ENCODE assay signal across 19 cellular contexts in genomic region chr3:175885196-175885766, GRCh38.
"Had no signal": no experiment of that assay in that cellular context is flagged by ENCODE, and none has a peak within 500 bp of the region (broad histone marks: within the 10 kb centered on the region; RNA-seq: fewer than 3 reads in every experiment).

No MANE protein-coding gene starts in this region.

- H3K27ac ChIP-seq: hepatocyte, left lung, spleen had no signal

- H3K36me3 Mint-ChIP-seq: activated naive CD8-positive, alpha-beta T cell; type B pancreatic cell had no signal

- H3K4me1 ChIP-seq: left lung, spleen had no signal

- H3K27me3 Mint-ChIP-seq: activated CD4-positive, alpha-beta T cell treated with anti-CD3 and anti-CD28 coated beads, Interleukin-2, amount 10 ng/mL, durations not matched to agents 24 days and 14 days; activated naive CD8-positive, alpha-beta T cell; natural killer cell treated with Interleukin-12 subunit alpha and Interleukin-12 subunit beta and Interleukin-15 and Interleukin-18, amount 100 ng/mL, for 72 hours; stimulated activated naive CD8-positive, alpha-beta T cell treated with anti-CD3 and anti-CD28 coated beads, Interleukin-15, amount 100 ng/mL, for 72 hours; T-helper 17 cell; type B pancreatic cell had no signal

- H3K36me3 ChIP-seq: left lung, spleen had no signal

- DNase-seq: activated CD4-positive, alpha-beta T cell treated with anti-CD3 and anti-CD28 coated beads, Interleukin-2, amount 10 ng/mL, durations not matched to agents 24 days and 14 days; activated CD4-positive, CD25-positive, alpha-beta regulatory T cell; activated CD8-positive, alpha-beta T cell treated with anti-CD3 and anti-CD28 coated beads, Interleukin-2, amount 10 ng/mL, durations not matched to agents 7 days and 5 days; activated gamma-delta T cell treated with Interleukin-2 at 50 U/mL for 16 hours; amniotic stem cell; caudate nucleus; erythroblast; islet precursor cell; mammary epithelial cell; mucosa of descending colon; spleen; stimulated activated naive CD8-positive, alpha-beta T cell treated with anti-CD3 and anti-CD28 coated beads, Interleukin-15, amount 100 ng/mL, for 72 hours; T-helper 17 cell had no signal

- H3K27me3 ChIP-seq: hepatocyte, left lung, spleen had no signal

- H3K4me3 ChIP-seq: hepatocyte, left lung, mucosa of descending colon, spleen had no signal

- H3K4me1 Mint-ChIP-seq: activated CD4-positive, alpha-beta T cell treated with anti-CD3 and anti-CD28 coated beads, Interleukin-2, amount 10 ng/mL, durations not matched to agents 24 days and 14 days; stimulated activated naive CD8-positive, alpha-beta T cell treated with anti-CD3 and anti-CD28 coated beads, Interleukin-15, amount 100 ng/mL, for 72 hours; T-helper 17 cell had no signal

- H3K9me3 ChIP-seq: mucosa of descending colon had no signal

- H3K27ac Mint-ChIP-seq: activated CD4-positive, alpha-beta T cell treated with anti-CD3 and anti-CD28 coated beads, Interleukin-2, amount 10 ng/mL, durations not matched to agents 24 days and 14 days; activated CD8-positive, alpha-beta T cell treated with anti-CD3 and anti-CD28 coated beads, Interleukin-2, amount 10 ng/mL, durations not matched to agents 7 days and 5 days; activated naive CD8-positive, alpha-beta T cell; natural killer cell treated with Interleukin-12 subunit alpha and Interleukin-12 subunit beta and Interleukin-15 and Interleukin-18, amount 100 ng/mL, for 72 hours; stimulated activated naive CD8-positive, alpha-beta T cell treated with anti-CD3 and anti-CD28 coated beads, Interleukin-15, amount 100 ng/mL, for 72 hours; T-helper 17 cell; type B pancreatic cell had no signal

- ATAC-seq: activated CD8-positive, alpha-beta T cell treated with anti-CD3 and anti-CD28 coated beads, Interleukin-2, amount 10 ng/mL, durations not matched to agents 7 days and 5 days; left lung; mucosa of descending colon; natural killer cell treated with Interleukin-12 subunit alpha and Interleukin-12 subunit beta and Interleukin-15 and Interleukin-18, amount 100 ng/mL, for 72 hours; sciatic nerve; stimulated activated naive CD8-positive, alpha-beta T cell treated with anti-CD3 and anti-CD28 coated beads, Interleukin-15, amount 100 ng/mL, for 72 hours; T-helper 17 cell had no signal

- H3K4me3 Mint-ChIP-seq: activated CD4-positive, alpha-beta T cell treated with anti-CD3 and anti-CD28 coated beads, Interleukin-2, amount 10 ng/mL, durations not matched to agents 24 days and 14 days; activated CD8-positive, alpha-beta T cell treated with anti-CD3 and anti-CD28 coated beads, Interleukin-2, amount 10 ng/mL, durations not matched to agents 7 days and 5 days; activated naive CD8-positive, alpha-beta T cell; natural killer cell treated with Interleukin-12 subunit alpha and Interleukin-12 subunit beta and Interleukin-15 and Interleukin-18, amount 100 ng/mL, for 72 hours; stimulated activated naive CD8-positive, alpha-beta T cell treated with anti-CD3 and anti-CD28 coated beads, Interleukin-15, amount 100 ng/mL, for 72 hours; T-helper 17 cell; type B pancreatic cell had no signal
